ENCODE assay signal across 2 cellular contexts in genomic region chr17:8019665-8020064, GRCh38.
TF ChIP-seq lines count a peak whose summit lies in the region.

No MANE protein-coding gene starts in this region.

TF ChIP-seq in GM12878, 131 proteins besides CTCF, POLR2A, EP300 and RAD21:
- TF ChIP-seq JUNB (IDR thresholded peaks at IDR 0.05), result no peak
- no peak for TF ChIP-seq STAT1 (conservative IDR thresholded peaks at IDR 0.05)
- TF ChIP-seq SP1 (IDR thresholded peaks at IDR 0.05; ENCODE audit: low read depth, low read length), result no peak
- TF ChIP-seq, protein P1, sequence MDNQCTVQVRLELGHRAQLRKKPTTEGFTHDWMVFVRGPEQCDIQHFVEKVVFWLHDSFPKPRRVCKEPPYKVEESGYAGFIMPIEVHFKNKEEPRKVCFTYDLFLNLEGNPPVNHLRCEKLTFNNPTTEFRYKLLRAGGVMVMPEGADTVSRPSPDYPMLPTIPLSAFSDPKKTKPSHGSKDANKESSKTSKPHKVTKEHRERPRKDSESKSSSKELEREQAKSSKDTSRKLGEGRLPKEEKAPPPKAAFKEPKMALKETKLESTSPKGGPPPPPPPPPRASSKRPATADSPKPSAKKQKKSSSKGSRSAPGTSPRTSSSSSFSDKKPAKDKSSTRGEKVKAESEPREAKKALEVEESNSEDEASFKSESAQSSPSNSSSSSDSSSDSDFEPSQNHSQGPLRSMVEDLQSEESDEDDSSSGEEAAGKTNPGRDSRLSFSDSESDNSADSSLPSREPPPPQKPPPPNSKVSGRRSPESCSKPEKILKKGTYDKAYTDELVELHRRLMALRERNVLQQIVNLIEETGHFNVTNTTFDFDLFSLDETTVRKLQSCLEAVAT (IDR thresholded peaks at IDR 0.05), result no peak
- no peak for TF ChIP-seq ZNF622 (IDR thresholded peaks at IDR 0.05)
- TF ChIP-seq SMARCA5 (IDR thresholded peaks at IDR 0.05), result no peak
TF ChIP-seq in GM12878: peak in this region for 0.

TF ChIP-seq in HepG2, 621 proteins besides CTCF, POLR2A, EP300 and RAD21:
- TF ChIP-seq ZNF720 (CRISPR knock-in tag; IDR thresholded peaks at IDR 0.05) (no peak), ZBTB44 (CRISPR knock-in tag; IDR thresholded peaks at IDR 0.05) (no peak), ZBTB20 (CRISPR knock-in tag; IDR thresholded peaks at IDR 0.05; ENCODE audit: borderline replicate concordance, low read depth) (no peak), SRY (CRISPR knock-in tag; IDR thresholded peaks at IDR 0.05) (no peak), ZNF709 (CRISPR knock-in tag; IDR thresholded peaks at IDR 0.05) (no peak), HHEX (CRISPR knock-in tag; IDR thresholded peaks at IDR 0.05) (no peak), ZC3H13 (CRISPR knock-in tag; IDR thresholded peaks at IDR 0.05) (no peak), MBNL3 (CRISPR knock-in tag; conservative IDR thresholded peaks at IDR 0.05) (no peak), RELA (CRISPR knock-in tag; IDR thresholded peaks at IDR 0.05) (no peak), TARDBP (CRISPR knock-in tag; IDR thresholded peaks at IDR 0.05) (no peak), ZNF747 (CRISPR knock-in tag; IDR thresholded peaks at IDR 0.05; ENCODE audit: borderline replicate concordance) (no peak), REXO4 (CRISPR knock-in tag; IDR thresholded peaks at IDR 0.05; ENCODE audit: borderline replicate concordance) (no peak), DZIP1 (CRISPR knock-in tag; IDR thresholded peaks at IDR 0.05) (no peak), ZKSCAN5 (CRISPR knock-in tag; IDR thresholded peaks at IDR 0.05) (no peak)
- TF ChIP-seq, protein P2, sequence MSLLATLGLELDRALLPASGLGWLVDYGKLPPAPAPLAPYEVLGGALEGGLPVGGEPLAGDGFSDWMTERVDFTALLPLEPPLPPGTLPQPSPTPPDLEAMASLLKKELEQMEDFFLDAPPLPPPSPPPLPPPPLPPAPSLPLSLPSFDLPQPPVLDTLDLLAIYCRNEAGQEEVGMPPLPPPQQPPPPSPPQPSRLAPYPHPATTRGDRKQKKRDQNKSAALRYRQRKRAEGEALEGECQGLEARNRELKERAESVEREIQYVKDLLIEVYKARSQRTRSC (CRISPR knock-in tag; IDR thresholded peaks at IDR 0.05; ENCODE audit: low read depth), result no peak
- TF ChIP-seq, protein P3, sequence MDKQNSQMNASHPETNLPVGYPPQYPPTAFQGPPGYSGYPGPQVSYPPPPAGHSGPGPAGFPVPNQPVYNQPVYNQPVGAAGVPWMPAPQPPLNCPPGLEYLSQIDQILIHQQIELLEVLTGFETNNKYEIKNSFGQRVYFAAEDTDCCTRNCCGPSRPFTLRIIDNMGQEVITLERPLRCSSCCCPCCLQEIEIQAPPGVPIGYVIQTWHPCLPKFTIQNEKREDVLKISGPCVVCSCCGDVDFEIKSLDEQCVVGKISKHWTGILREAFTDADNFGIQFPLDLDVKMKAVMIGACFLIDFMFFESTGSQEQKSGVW (CRISPR knock-in tag; IDR thresholded peaks at IDR 0.05; ENCODE audit: borderline replicate concordance), result no peak
- TF ChIP-seq, protein P4, sequence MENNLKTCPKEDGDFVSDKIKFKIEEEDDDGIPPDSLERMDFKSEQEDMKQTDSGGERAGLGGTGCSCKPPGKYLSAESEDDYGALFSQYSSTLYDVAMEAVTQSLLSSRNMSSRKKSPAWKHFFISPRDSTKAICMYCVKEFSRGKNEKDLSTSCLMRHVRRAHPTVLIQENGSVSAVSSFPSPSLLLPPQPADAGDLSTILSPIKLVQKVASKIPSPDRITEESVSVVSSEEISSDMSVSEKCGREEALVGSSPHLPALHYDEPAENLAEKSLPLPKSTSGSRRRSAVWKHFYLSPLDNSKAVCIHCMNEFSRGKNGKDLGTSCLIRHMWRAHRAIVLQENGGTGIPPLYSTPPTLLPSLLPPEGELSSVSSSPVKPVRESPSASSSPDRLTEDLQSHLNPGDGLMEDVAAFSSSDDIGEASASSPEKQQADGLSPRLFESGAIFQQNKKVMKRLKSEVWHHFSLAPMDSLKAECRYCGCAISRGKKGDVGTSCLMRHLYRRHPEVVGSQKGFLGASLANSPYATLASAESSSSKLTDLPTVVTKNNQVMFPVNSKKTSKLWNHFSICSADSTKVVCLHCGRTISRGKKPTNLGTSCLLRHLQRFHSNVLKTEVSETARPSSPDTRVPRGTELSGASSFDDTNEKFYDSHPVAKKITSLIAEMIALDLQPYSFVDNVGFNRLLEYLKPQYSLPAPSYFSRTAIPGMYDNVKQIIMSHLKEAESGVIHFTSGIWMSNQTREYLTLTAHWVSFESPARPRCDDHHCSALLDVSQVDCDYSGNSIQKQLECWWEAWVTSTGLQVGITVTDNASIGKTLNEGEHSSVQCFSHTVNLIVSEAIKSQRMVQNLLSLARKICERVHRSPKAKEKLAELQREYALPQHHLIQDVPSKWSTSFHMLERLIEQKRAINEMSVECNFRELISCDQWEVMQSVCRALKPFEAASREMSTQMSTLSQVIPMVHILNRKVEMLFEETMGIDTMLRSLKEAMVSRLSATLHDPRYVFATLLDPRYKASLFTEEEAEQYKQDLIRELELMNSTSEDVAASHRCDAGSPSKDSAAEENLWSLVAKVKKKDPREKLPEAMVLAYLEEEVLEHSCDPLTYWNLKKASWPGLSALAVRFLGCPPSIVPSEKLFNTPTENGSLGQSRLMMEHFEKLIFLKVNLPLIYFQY (CRISPR knock-in tag; IDR thresholded peaks at IDR 0.05; ENCODE audit: borderline replicate concordance), result no peak
- TF ChIP-seq, protein P5, sequence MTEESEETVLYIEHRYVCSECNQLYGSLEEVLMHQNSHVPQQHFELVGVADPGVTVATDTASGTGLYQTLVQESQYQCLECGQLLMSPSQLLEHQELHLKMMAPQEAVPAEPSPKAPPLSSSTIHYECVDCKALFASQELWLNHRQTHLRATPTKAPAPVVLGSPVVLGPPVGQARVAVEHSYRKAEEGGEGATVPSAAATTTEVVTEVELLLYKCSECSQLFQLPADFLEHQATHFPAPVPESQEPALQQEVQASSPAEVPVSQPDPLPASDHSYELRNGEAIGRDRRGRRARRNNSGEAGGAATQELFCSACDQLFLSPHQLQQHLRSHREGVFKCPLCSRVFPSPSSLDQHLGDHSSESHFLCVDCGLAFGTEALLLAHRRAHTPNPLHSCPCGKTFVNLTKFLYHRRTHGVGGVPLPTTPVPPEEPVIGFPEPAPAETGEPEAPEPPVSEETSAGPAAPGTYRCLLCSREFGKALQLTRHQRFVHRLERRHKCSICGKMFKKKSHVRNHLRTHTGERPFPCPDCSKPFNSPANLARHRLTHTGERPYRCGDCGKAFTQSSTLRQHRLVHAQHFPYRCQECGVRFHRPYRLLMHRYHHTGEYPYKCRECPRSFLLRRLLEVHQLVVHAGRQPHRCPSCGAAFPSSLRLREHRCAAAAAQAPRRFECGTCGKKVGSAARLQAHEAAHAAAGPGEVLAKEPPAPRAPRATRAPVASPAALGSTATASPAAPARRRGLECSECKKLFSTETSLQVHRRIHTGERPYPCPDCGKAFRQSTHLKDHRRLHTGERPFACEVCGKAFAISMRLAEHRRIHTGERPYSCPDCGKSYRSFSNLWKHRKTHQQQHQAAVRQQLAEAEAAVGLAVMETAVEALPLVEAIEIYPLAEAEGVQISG (CRISPR knock-in tag; IDR thresholded peaks at IDR 0.05), result no peak
